In the genomic region with DNA sequence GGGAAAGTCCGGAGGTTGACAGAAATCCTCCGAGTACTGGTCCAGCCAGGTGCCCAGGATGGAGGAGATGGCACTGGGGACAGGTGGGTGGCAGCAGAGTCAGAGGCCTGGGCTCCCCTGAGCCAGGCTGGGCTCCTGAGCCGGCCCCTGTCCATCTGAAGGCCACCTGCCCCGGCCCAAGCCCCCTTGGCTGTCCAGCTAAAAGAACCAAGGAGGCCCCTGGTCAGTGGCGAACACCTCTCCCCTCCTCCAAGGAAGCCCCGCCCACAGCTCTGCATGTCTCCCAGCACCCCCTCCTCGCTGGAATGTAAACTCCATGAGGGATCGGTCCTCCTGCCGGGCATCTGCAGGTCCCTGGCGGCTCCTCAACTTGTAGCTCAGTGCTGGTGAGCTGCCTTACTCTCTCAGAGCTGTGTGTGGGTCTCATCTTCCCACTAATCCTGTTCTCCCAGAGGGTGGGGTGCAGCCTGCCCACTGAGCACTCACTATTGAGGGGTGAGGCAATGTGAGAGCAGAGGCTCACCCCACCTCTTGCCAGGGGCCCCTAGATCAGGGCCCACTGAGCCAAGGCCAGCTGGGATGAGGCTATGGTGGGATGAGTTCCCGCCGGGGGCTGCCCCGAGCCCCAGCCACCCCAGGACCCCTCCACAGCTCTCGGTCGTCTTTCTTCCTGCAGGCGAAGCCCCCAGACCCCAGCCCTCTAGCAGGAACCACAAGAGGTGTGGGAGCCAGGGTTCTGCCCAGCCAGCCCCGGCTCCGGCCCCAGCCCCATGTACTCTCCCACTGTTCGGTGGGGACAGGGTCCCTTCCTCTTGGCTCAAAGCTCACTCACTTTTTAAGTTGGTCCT, we compare ENCODE assay signal across 1 cellular context.
TF ChIP-seq lines count a peak whose summit lies in the region.

No MANE protein-coding gene starts in this region.

TF ChIP-seq in HepG2, 621 proteins besides CTCF, POLR2A, EP300 and RAD21:
- TF ChIP-seq GABPA (IDR thresholded peaks at IDR 0.05; ENCODE audit: low read depth, low read length) (no peak), GABPA (CRISPR knock-in tag; IDR thresholded peaks at IDR 0.05; ENCODE audit: low read depth) (no peak), RFXAP (CRISPR knock-in tag; IDR thresholded peaks at IDR 0.05; ENCODE audit: borderline replicate concordance) (no peak), REXO4 (CRISPR knock-in tag; IDR thresholded peaks at IDR 0.05; ENCODE audit: borderline replicate concordance) (no peak), ETV5 (CRISPR knock-in tag; IDR thresholded peaks at IDR 0.05; ENCODE audit: borderline replicate concordance) (no peak), ARNTL (CRISPR knock-in tag; IDR thresholded peaks at IDR 0.05) (no peak), MBD4 (IDR thresholded peaks at IDR 0.05; ENCODE audit: borderline replicate concordance, low read length) (no peak), ZNF274 (CRISPR knock-in tag; IDR thresholded peaks at IDR 0.05) (no peak), REPIN1 (CRISPR knock-in tag; IDR thresholded peaks at IDR 0.05; ENCODE audit: borderline replicate concordance, low read depth) (no peak), KLF15 (CRISPR knock-in tag; IDR thresholded peaks at IDR 0.05; ENCODE audit: borderline replicate concordance) (no peak), CREBL2 (CRISPR knock-in tag; IDR thresholded peaks at IDR 0.05; ENCODE audit: borderline replicate concordance) (no peak), ATF1 (CRISPR knock-in tag; IDR thresholded peaks at IDR 0.05) (no peak), MIXL1 (CRISPR knock-in tag; IDR thresholded peaks at IDR 0.05) (no peak), CHD4 (IDR thresholded peaks at IDR 0.05; ENCODE audit: borderline replicate concordance, low read length) (no peak), ZNF260 (CRISPR knock-in tag; IDR thresholded peaks at IDR 0.05; ENCODE audit: borderline replicate concordance, low read depth) (no peak), TFAP4 (IDR thresholded peaks at IDR 0.05; ENCODE audit: borderline replicate concordance, low read depth) (no peak), KDM6A (CRISPR knock-in tag; IDR thresholded peaks at IDR 0.05; ENCODE audit: low read depth) (no peak)
- TF ChIP-seq, protein P1, sequence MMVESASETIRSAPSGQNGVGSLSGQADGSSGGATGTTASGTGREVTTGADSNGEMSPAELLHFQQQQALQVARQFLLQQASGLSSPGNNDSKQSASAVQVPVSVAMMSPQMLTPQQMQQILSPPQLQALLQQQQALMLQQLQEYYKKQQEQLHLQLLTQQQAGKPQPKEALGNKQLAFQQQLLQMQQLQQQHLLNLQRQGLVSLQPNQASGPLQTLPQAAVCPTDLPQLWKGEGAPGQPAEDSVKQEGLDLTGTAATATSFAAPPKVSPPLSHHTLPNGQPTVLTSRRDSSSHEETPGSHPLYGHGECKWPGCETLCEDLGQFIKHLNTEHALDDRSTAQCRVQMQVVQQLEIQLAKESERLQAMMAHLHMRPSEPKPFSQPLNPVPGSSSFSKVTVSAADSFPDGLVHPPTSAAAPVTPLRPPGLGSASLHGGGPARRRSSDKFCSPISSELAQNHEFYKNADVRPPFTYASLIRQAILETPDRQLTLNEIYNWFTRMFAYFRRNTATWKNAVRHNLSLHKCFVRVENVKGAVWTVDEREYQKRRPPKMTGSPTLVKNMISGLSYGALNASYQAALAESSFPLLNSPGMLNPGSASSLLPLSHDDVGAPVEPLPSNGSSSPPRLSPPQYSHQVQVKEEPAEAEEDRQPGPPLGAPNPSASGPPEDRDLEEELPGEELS (CRISPR knock-in tag; IDR thresholded peaks at IDR 0.05) = no peak
